1 cellular context compared by ENCODE assay signal in genomic region chr7:129606801-129607200, GRCh38.
TF ChIP-seq lines count a peak whose summit lies in the region.

No MANE protein-coding gene starts in this region.

TF ChIP-seq in K562, 482 proteins besides CTCF, POLR2A, EP300 and RAD21 (continued from another document):
- no peak for TF ChIP-seq ZFP91 (CRISPR knock-in tag; IDR thresholded peaks at IDR 0.05)
- TF ChIP-seq NONO (IDR thresholded peaks at IDR 0.05; ENCODE audit: low read depth in 2 of 2, low read length in 1 of 2), result no peak
- TF ChIP-seq MTA1 (IDR thresholded peaks at IDR 0.05; ENCODE audit: borderline replicate concordance), result no peak
- 0 out of 2 replicates have a peak, but pooled peaks have one; percentile 11 for TF ChIP-seq ARID1B (IDR thresholded peaks at IDR 0.05)
- TF ChIP-seq SUPT5H (IDR thresholded peaks at IDR 0.05), result peak; percentile 43
- TF ChIP-seq NCOA6 (IDR thresholded peaks at IDR 0.05), result no peak
- 0 out of 2 replicates have a peak, but pooled peaks have one; percentile 31 for TF ChIP-seq MAX (CRISPR knock-in tag; IDR thresholded peaks at IDR 0.05)
- no peak for TF ChIP-seq CHD7 (IDR thresholded peaks at IDR 0.05; ENCODE audit: low read depth, low read length)
- peak; percentile 23 to 24; a peak in 1 of 4 replicates for TF ChIP-seq MNT (conservative IDR thresholded peaks at IDR 0.05)
